1 cellular context compared by ENCODE assay signal in the genomic region with DNA sequence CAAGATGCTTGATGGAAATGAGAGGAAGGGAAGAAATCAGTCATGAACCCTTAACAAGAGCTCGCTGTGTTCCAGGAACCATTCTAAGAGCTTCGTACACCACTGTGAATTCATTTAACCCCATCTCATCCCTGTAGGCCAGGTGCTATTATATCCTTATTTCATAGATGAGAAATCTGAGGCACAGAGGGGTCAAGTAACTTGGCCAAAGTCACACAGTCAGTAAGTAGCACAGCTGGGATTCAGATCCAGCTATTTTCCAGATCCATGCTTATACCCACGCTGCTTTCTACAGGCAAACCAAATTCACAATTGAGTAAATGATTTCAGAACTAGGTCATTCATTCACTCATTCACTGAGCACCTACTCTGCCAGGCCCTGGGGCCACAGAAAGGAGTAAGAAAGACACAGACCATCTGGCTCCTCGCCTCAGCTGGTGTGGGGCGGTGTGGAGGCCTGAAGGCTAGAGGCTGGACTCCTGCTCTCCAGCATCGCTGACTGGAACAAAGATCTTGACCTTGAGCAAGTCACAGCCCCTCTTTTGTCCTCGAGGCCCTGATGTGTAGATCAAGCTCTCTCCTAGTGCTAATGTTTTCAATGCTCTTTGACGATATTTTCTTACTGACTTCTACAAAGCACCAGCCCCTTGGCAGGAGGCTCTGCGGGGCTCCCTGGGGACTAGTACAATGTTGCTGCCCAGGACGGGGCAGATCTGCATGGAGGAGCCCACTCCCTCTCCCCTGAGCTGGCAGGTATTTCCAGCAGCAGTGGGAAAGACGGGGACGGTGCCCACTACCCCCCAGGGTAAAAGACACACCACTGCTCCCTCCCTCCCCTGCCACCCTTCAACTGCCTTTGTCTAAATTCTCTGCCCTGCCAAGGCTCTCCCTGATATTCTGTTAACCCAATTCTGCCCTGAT.
TF ChIP-seq lines count a peak whose summit lies in the region.

No MANE protein-coding gene starts in this region.

TF ChIP-seq in HepG2, 621 proteins besides CTCF, POLR2A, EP300 and RAD21:
- TF ChIP-seq ZNF770 (CRISPR knock-in tag; IDR thresholded peaks at IDR 0.05) (peak; percentile 23; the same call in 1 of the 2 replicates), MEF2D (CRISPR knock-in tag; IDR thresholded peaks at IDR 0.05) (no peak)
